9 cellular contexts compared by ENCODE assay signal in the genomic region with DNA sequence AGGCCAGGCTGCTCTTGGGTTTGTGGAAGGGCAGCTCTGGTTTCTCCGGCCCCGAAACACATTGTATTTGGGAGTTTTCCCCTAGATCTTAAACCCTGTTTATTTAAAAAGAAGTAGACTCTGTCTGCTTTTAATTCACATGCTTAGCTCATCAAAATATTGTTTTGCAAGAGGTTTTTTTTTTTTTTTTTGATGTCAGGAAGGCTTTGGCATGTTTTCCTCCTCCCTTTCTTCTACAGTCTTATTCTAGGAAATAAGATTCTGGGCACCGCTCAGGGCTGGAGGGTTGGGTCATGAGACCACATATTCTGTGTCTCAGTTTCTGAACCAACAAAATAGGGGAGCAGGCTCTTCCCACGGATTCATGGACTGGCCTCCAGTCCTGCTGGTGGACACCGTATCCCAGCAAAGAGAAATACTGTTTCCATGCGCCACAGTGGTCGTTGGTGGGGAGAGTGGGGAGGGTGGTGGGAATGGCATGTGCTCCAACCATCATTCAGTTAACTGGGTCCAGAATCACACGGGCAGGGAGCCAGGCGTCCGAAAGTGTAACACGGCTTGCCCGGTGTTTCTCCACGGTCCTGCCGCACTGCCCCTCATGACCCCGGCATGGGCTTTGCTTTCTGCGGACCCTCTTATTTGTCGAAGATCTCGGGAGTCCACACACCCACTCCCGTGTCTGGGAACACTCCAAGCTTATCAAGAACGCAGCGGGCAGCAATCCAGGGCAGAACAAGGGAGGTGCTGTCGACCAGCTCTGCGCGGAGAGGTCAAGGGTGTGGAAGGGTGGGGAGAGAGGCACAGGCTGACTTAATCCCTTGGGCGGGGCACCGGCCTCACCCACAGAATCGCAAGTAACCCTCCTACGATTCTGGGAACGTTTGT.
DNase-seq lines count a peak whose midpoint lies in the region; ATAC-seq and TF ChIP-seq lines count a peak whose summit lies in the region.
"Had no signal": no experiment of that assay in that cellular context is flagged by ENCODE, and none has a peak within 500 bp of the region (broad histone marks: within the 10 kb centered on the region; RNA-seq: fewer than 3 reads in every experiment).

No MANE protein-coding gene starts in this region.

- CTCF ChIA-PET in Panc1 (lab: Charles Lee): no interaction called here

- peaks cover 67% of the 10 kb centered on the region for H3K4me1 Mint-ChIP-seq in nephron progenitor cell

- no peaks in the 10 kb centered on the region for H3K27me3 ChIP-seq in Panc1 (ENCODE audit: control insufficient read depth, insufficient read depth, low read length)

- TF ChIP-seq CTCF in Panc1 (IDR thresholded peaks at IDR 0.05) (no peak), fibroblast of pulmonary artery (IDR thresholded peaks at IDR 0.05; ENCODE audit: low read length, missing control alignments) (no peak), nephron progenitor cell (IDR thresholded peaks at IDR 0.05) (no peak)

- H3K9me3 Mint-ChIP-seq in nephron progenitor cell: no peaks in the 10 kb centered on the region

- H3K27me3 Mint-ChIP-seq in nephron progenitor cell (ENCODE audit: low read depth, poor library complexity): peaks cover 37% of the 10 kb centered on the region

- peak overlapping the region; percentile 68 for H3K27ac Mint-ChIP-seq in nephron progenitor cell

- H3K36me3 Mint-ChIP-seq in nephron progenitor cell (ENCODE audit: low read depth): no peaks in the 10 kb centered on the region

- H3K4me3 Mint-ChIP-seq in nephron progenitor cell: no peak overlapping the region

- in situ Hi-C loops in Panc1 (cut with HindIII; ENCODE audit: low pct_unique_long_range_greater_than_20kb, low sequenced_read_pairs): no loop called here

- POLR2A ChIA-PET in Panc1 (lab: Charles Lee): interaction anchor here (0.6 kb wide), 1 partner anchor 9 kb away, joined by 5 read pairs; no protein-coding TSS in a partner anchor

- peaks cover 30% of the 10 kb centered on the region for H3K4me1 ChIP-seq in Panc1 (ENCODE audit: control insufficient read depth, insufficient read depth, low read length)

- no peaks in the 10 kb centered on the region for H3K36me3 ChIP-seq in Panc1 (ENCODE audit: control insufficient read depth, insufficient read depth, low read length)

- ATAC-seq in Panc1: no peak
- ATAC-seq in HG02798 (IDR thresholded peaks at IDR 0.05; ENCODE audit: poor library complexity, unreplicated experiment): no peak

- 0 out of 2 replicates have a peak overlapping the region, but pooled peaks have one; percentile 7 for H3K27ac ChIP-seq in Panc1 (ENCODE audit: low read length)

- no peaks in the 10 kb centered on the region for H3K9me3 ChIP-seq in Panc1 (ENCODE audit: control insufficient read depth, insufficient read depth, low read depth, low read length)

- BruUV-seq in Panc1 (replicated peaks; lab: Mats Ljungman, UMichigan): no TSS peak

- H3K4me3 ChIP-seq in Panc1 (ENCODE audit: low read depth in 2 of 2, low read length in 2 of 2) (no peak overlapping the region), fibroblast of pulmonary artery (replicated peaks; ENCODE audit: low read depth, low read length) (no peak overlapping the region)

- intact Hi-C loops in Panc1 (cut with micrococcal nuclease; ENCODE audit: unreplicated experiment): no loop called here

- peak; percentile 83 for DNase-seq in A172 (ENCODE audit: low spot score)
- no peak for DNase-seq in Panc1 (ENCODE audit: low read depth, low spot score)
- peak; percentile 82 for DNase-seq in fibroblast of pulmonary artery (ENCODE audit: low read depth)
- no peak for DNase-seq in nephron progenitor cell
- no peak for DNase-seq in OCI-M2 (lab: John Stamatoyannopoulos, UW; ENCODE audit: unreplicated experiment)
- DNase-seq in SIG-M5 (lab: John Stamatoyannopoulos, UW): no peak
- no peak for DNase-seq in stimulated activated naive CD4-positive, alpha-beta T cell (lab: John Stamatoyannopoulos, UW)
- DNase-seq: activated effector memory CD4-positive, alpha-beta T cell treated with anti-CD3 and anti-CD28 coated beads, Interleukin-2, amount 50 U/mL, for 16 hours had no signal

Comparison
In these comparisons a context has a peak if more than half of its experiments do, and no peak if none do; other contexts are left out.
1. DNase-seq: peak in A172 (single experiment) and fibroblast of pulmonary artery (single experiment); none in Panc1 (single experiment), nephron progenitor cell (single experiment), OCI-M2 (single experiment), SIG-M5 (single experiment) and stimulated activated naive CD4-positive, alpha-beta T cell (0 of 6).